17 cellular contexts compared by ENCODE assay signal in the genomic region with DNA sequence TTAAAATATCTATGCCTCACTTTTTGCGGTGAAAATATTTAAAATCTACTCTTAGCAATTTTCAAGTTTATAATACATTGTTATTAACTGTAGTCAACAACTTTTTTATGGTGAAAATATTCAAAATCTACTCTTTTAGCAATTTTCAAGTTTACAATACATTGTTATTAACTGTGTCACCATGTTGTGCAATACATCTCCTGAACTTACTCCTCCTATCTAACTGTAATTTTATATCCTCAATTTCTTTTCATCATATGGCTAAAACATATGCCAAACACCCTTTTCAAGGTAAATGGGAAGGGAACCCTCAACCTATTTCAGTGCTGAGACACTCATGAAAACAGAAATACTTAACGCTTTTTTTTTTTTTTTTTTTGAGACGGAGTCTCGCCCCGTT.
DNase-seq lines count a peak whose midpoint lies in the region; FAIRE-seq and TF ChIP-seq lines count a peak whose summit lies in the region.
"Had no signal": no experiment of that assay in that cellular context is flagged by ENCODE, and none has a peak within 500 bp of the region (broad histone marks: within the 10 kb centered on the region; RNA-seq: fewer than 3 reads in every experiment).

No MANE protein-coding gene starts in this region.

- H3K27me3 Mint-ChIP-seq in endodermal cell (ENCODE audit: insufficient read depth) = no peaks in the 10 kb centered on the region
- H3K27me3 Mint-ChIP-seq: CD4-positive, alpha-beta memory T cell had no signal

- peaks cover 55% of the 10 kb centered on the region for H3K4me1 Mint-ChIP-seq in endodermal cell
- H3K4me1 Mint-ChIP-seq: CD4-positive, alpha-beta memory T cell had no signal

- H3K36me3 Mint-ChIP-seq in endodermal cell (ENCODE audit: low read depth) = no peaks in the 10 kb centered on the region
- H3K36me3 Mint-ChIP-seq: CD4-positive, alpha-beta memory T cell had no signal

- H3K56ac ChIP-seq in mesendoderm (ENCODE audit: low read length) = no peak overlapping the region

- no peak overlapping the region for H4K5ac ChIP-seq in mesendoderm (ENCODE audit: low read length)

- no peak overlapping the region for H3K4me3 Mint-ChIP-seq in endodermal cell
- H3K4me3 Mint-ChIP-seq: CD4-positive, alpha-beta memory T cell had no signal

- H2BK5ac ChIP-seq in mesendoderm (ENCODE audit: low read length) (no peak overlapping the region), mesenchymal stem cell (ENCODE audit: low read depth, low read length, poor library complexity, severe bottlenecking) (no peak overlapping the region)

- H3K23ac ChIP-seq in mesendoderm (ENCODE audit: low read length) = no peak overlapping the region
- H3K23ac ChIP-seq in mesenchymal stem cell (ENCODE audit: low read length in 2 of 2) = no peak overlapping the region

- no peak overlapping the region for H3K4me2 ChIP-seq in mesendoderm (ENCODE audit: low read length)
- H3K4me2 ChIP-seq in mesenchymal stem cell (ENCODE audit: low read length, poor library complexity, severe bottlenecking) = no peak overlapping the region

- H3K14ac ChIP-seq in mesenchymal stem cell (ENCODE audit: low read length in 2 of 2) = no peak overlapping the region

- H3K79me1 ChIP-seq in mesendoderm (ENCODE audit: low read length) (no peaks in the 10 kb centered on the region), mesenchymal stem cell (replicated peaks; ENCODE audit: low read length, poor library complexity, severe bottlenecking) (peaks cover 8% of the 10 kb centered on the region)

- TF ChIP-seq CTCF in fibroblast of pulmonary artery (IDR thresholded peaks at IDR 0.05; ENCODE audit: low read length, missing control alignments) = no peak
- TF ChIP-seq CTCF in endodermal cell (conservative IDR thresholded peaks at IDR 0.05) = no peak

- no peak overlapping the region for H3K4me3 ChIP-seq in fibroblast of pulmonary artery (replicated peaks; ENCODE audit: low read depth, low read length)
- H3K4me3 ChIP-seq in mesendoderm (ENCODE audit: low read length) = no peak overlapping the region
- no peak overlapping the region for H3K4me3 ChIP-seq in mesenchymal stem cell (ENCODE audit: insufficient read depth in 1 of 2, low read depth in 1 of 2, low read length in 2 of 2)
- H3K4me3 ChIP-seq in endodermal cell (ENCODE audit: low read length) = no peak overlapping the region

- H3K9me3 ChIP-seq in mesenchymal stem cell (ENCODE audit: control insufficient read depth, low read length) = no peaks in the 10 kb centered on the region
- H3K9me3 ChIP-seq in endodermal cell (ENCODE audit: control insufficient read depth, low read length) = no peaks in the 10 kb centered on the region

- no peaks in the 10 kb centered on the region for H3K36me3 ChIP-seq in mesendoderm (ENCODE audit: control insufficient read depth, insufficient read depth, low read length)
- H3K36me3 ChIP-seq in mesenchymal stem cell (ENCODE audit: control insufficient read depth in 1 of 2, insufficient read depth in 2 of 2, low read depth in 1 of 2, low read length in 2 of 2) = no peaks in the 10 kb centered on the region
- H3K36me3 ChIP-seq in endodermal cell (ENCODE audit: control insufficient read depth, insufficient read depth, low read length) = no peaks in the 10 kb centered on the region

- H2AK5ac ChIP-seq in mesendoderm (ENCODE audit: low read length) (no peak overlapping the region), mesenchymal stem cell (ENCODE audit: low read length, severe bottlenecking) (no peak overlapping the region)

- H3K79me2 ChIP-seq in mesendoderm (ENCODE audit: control insufficient read depth, insufficient read depth, low read length) = no peaks in the 10 kb centered on the region

- no peak overlapping the region for H2AFZ ChIP-seq in mesenchymal stem cell (ENCODE audit: low read depth, low read length)

- no peak overlapping the region for H2BK15ac ChIP-seq in mesendoderm (replicated peaks; ENCODE audit: low read depth)
- H2BK15ac ChIP-seq in mesenchymal stem cell (ENCODE audit: low read depth, poor library complexity, severe bottlenecking) = no peak overlapping the region

- H2BK120ac ChIP-seq in mesendoderm (ENCODE audit: low read depth, low read length) = no peak overlapping the region
- H2BK120ac ChIP-seq in mesenchymal stem cell (ENCODE audit: low read depth, low read length) = no peak overlapping the region

- peak; percentile 27 for FAIRE-seq in RCC 7860 (lab: Jason Lieb, UNC)
- FAIRE-seq: G401.6, GM12892 had no signal

- H4K91ac ChIP-seq in mesenchymal stem cell (ENCODE audit: low read length) = no peak overlapping the region

- no peak overlapping the region for H3K27ac Mint-ChIP-seq in endodermal cell
- H3K27ac Mint-ChIP-seq: CD4-positive, alpha-beta memory T cell had no signal

- no peak overlapping the region for H3K9ac ChIP-seq in mesendoderm (ENCODE audit: low read length)
- H3K9ac ChIP-seq in mesenchymal stem cell (ENCODE audit: low read length) = no peak overlapping the region
- H3K9ac ChIP-seq in endodermal cell (ENCODE audit: extremely low read depth, low read length, poor library complexity, severe bottlenecking) = no peak overlapping the region

- DNase-seq in NCI-H2171 (lab: John Stamatoyannopoulos, UW) (peak; percentile 14), RCC 7860 (ENCODE audit: low spot score) (no peak), fibroblast of pulmonary artery (ENCODE audit: low read depth) (peak; percentile 7), mesendoderm (no peak), mesenchymal stem cell (no peak), endodermal cell (no peak)
- DNase-seq: C1 segment of cervical spinal cord; Calu3; CD4-positive, alpha-beta memory T cell; COR-L47; DMS53; DND-41; GOT3; H7; HCEC 1CT had no signal

- no peak overlapping the region for H3K18ac ChIP-seq in mesendoderm (ENCODE audit: low read length)
- H3K18ac ChIP-seq in mesenchymal stem cell (ENCODE audit: low read depth in 1 of 2, low read length in 2 of 2) = no peak overlapping the region

- H4K8ac ChIP-seq in mesendoderm (ENCODE audit: low read depth, low read length) (no peak overlapping the region), mesenchymal stem cell (ENCODE audit: low read length) (no peak overlapping the region)

- no peaks in the 10 kb centered on the region for H3K9me3 Mint-ChIP-seq in endodermal cell

- H3K4ac ChIP-seq in mesendoderm (ENCODE audit: low read depth, low read length) (no peak overlapping the region), mesenchymal stem cell (ENCODE audit: low read depth in 1 of 2, low read length in 2 of 2) (no peak overlapping the region)

- peaks cover 7% of the 10 kb centered on the region for H3K4me1 ChIP-seq in mesendoderm (ENCODE audit: control insufficient read depth, low read depth, low read length)
- H3K4me1 ChIP-seq in mesenchymal stem cell (ENCODE audit: control insufficient read depth, insufficient read depth, low read depth, low read length) = no peaks in the 10 kb centered on the region
- peaks cover 17% of the 10 kb centered on the region for H3K4me1 ChIP-seq in endodermal cell (ENCODE audit: control insufficient read depth, insufficient read depth, low read length)

- no peak overlapping the region for H2BK12ac ChIP-seq in mesenchymal stem cell (ENCODE audit: low read length in 2 of 2)

- WGBS in mesendoderm (ENCODE audit: extremely low coverage, insufficient coverage, low lambda C conversion rate) = no CpG with 5 or more reads among the region's 5 CpGs
- WGBS in mesenchymal stem cell = 100% methylated on average over 1 of the region's 5 CpGs
- 100% methylated on average over 5 of the region's 5 CpGs; no CpG with 5 or more reads in 1 of the 2 experiments for WGBS in endodermal cell (ENCODE audit: insufficient coverage in 1 of 2, insufficient read length in 1 of 2), 2 experiments

- no peaks in the 10 kb centered on the region for H3K27me3 ChIP-seq in mesendoderm (ENCODE audit: insufficient read depth, low read length, poor library complexity)
- H3K27me3 ChIP-seq in mesenchymal stem cell (ENCODE audit: control insufficient read depth in 1 of 2, insufficient read depth in 1 of 2, low read length in 2 of 2) = no peaks in the 10 kb centered on the region
- no peaks in the 10 kb centered on the region for H3K27me3 ChIP-seq in endodermal cell (ENCODE audit: control insufficient read depth, insufficient read depth, low read length, poor library complexity, severe bottlenecking)

- H3K27ac ChIP-seq in mesendoderm (ENCODE audit: low read depth, low read length) (no peak overlapping the region), mesenchymal stem cell (ENCODE audit: low read length, poor library complexity, severe bottlenecking) (no peak overlapping the region), endodermal cell (ENCODE audit: low read depth, low read length) (no peak overlapping the region)

Comparison
In these comparisons a context has a peak if more than half of its experiments do, and no peak if none do; other contexts are left out.
1. DNase-seq: peak in NCI-H2171 (single experiment) and fibroblast of pulmonary artery (single experiment); none in RCC 7860 (single experiment), mesendoderm (single experiment), mesenchymal stem cell (single experiment) and endodermal cell (single experiment).